Comparison of ENCODE assay signal across 20 cellular contexts in the genomic region with DNA sequence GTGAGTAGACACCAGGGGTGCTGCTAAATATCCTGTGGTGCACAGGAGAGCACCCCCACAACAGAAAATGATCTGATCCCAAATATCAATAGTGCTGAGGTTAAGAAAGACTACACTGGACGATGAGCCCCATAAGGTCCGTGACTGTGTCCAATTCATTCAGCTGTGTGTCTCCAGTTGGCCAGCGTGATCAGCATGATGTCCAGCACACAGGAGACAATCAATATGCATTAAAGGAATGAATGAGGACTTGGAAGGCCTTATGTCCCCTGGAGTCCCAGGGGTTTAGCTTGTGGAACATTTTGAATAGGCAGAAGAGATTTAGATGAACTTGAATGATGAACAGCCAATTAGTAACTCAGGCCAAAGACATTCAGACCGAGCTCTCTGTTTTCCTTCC. TPM values are rescaled to one million over a fixed set of nuclear protein-coding genes. Genes with fewer than 3 reads are reported as not detected.
DNase-seq lines count a peak whose midpoint lies in the region; ATAC-seq, FAIRE-seq and TF ChIP-seq lines count a peak whose summit lies in the region.
"Had no signal": no experiment of that assay in that cellular context is flagged by ENCODE, and none has a peak within 500 bp of the region (broad histone marks: within the 10 kb centered on the region; RNA-seq: fewer than 3 reads in every experiment).

No MANE protein-coding gene starts in this region.

- CTCF ChIA-PET in CD4-positive, alpha-beta T cell (lab: Charles Lee) = no interaction called here
- CTCF ChIA-PET in naive thymus-derived CD4-positive, alpha-beta T cell (lab: Charles Lee) = interaction anchor here (0.8 to 1.1 kb wide), 3 partner anchors 60 to 82 kb away, joined by 3 read pairs; no protein-coding TSS in a partner anchor

- ATAC-seq in CD4-positive, alpha-beta T cell (ENCODE audit: poor library complexity) = no peak
- ATAC-seq in naive thymus-derived CD4-positive, alpha-beta T cell = no peak
- no peak for ATAC-seq in esophagus mucosa

- DNase-seq in CD4-positive, alpha-beta T cell = no peak
- DNase-seq in GM12892 (ENCODE audit: insufficient read length) (no peak), HCEC 1CT (no peak), NCI-H748 (lab: John Stamatoyannopoulos, UW; ENCODE audit: unreplicated experiment) (no peak)
- no peak for DNase-seq in activated T-helper 2 cell treated with anti-CD3 and anti-CD28 coated beads, Interferon-gamma antibody, Interleukin-2, Interleukin-4, amounts not matched to agents 10 μg/mL and 5 μg/mL and 100 μg/mL, durations not matched to agents 14 hours and 24 hours and 36 hours (ENCODE audit: low spot score)
- no peak for DNase-seq in naive thymus-derived CD4-positive, alpha-beta T cell
- DNase-seq: activated gamma-delta T cell; DMS79; NCI-H1092; stimulated activated CD4-positive, alpha-beta T cell treated with anti-CD3 and anti-CD28 coated beads, Interleukin-4, amount 100 ng/mL, for 4 hours; stimulated activated CD8-positive, alpha-beta memory T cell treated with anti-CD3 and anti-CD28 coated beads, Interleukin-4, amount 100 ng/mL, for 48 hours; SW 1271; transverse colon had no signal

- H3K4me3 ChIP-seq in naive thymus-derived CD4-positive, alpha-beta T cell (ENCODE audit: low read length) = no peak overlapping the region
- H3K4me3 ChIP-seq: ascending aorta, skin epidermis, transverse colon had no signal

- H3K27ac ChIP-seq in CD4-positive, alpha-beta T cell (ENCODE audit: low read depth, low read length) = no peak overlapping the region
- no peak overlapping the region for H3K27ac ChIP-seq in naive thymus-derived CD4-positive, alpha-beta T cell (ENCODE audit: low read depth, low read length)
- H3K27ac ChIP-seq: ascending aorta, skin epidermis, transverse colon had no signal

- H3K4me3 Mint-ChIP-seq in CD4-positive, alpha-beta T cell = peak overlapping the region; percentile 30
- H3K4me3 Mint-ChIP-seq in activated T-helper 2 cell treated with anti-CD3 and anti-CD28 coated beads, Interferon-gamma antibody, Interleukin-2, Interleukin-4, amounts not matched to agents 10 μg/mL and 5 μg/mL and 100 μg/mL, durations not matched to agents 14 hours and 24 hours and 36 hours (ENCODE audit: low read depth) = no peak overlapping the region
- no peak overlapping the region for H3K4me3 Mint-ChIP-seq in naive thymus-derived CD4-positive, alpha-beta T cell

- peaks cover 37 to 44% of the 10 kb centered on the region in 2 donors for H3K4me1 ChIP-seq in naive thymus-derived CD4-positive, alpha-beta T cell (ENCODE audit: control insufficient read depth in 2 of 2, insufficient read depth in 2 of 2, low read length in 2 of 2)

- H3K27me3 Mint-ChIP-seq in CD4-positive, alpha-beta T cell = no peaks in the 10 kb centered on the region
- no peaks in the 10 kb centered on the region for H3K27me3 Mint-ChIP-seq in activated T-helper 2 cell treated with anti-CD3 and anti-CD28 coated beads, Interferon-gamma antibody, Interleukin-2, Interleukin-4, amounts not matched to agents 10 μg/mL and 5 μg/mL and 100 μg/mL, durations not matched to agents 14 hours and 24 hours and 36 hours (ENCODE audit: low read depth)
- no peaks in the 10 kb centered on the region for H3K27me3 Mint-ChIP-seq in naive thymus-derived CD4-positive, alpha-beta T cell

- peak overlapping the region; percentile 93 for H3K27ac Mint-ChIP-seq in CD4-positive, alpha-beta T cell
- H3K27ac Mint-ChIP-seq in activated T-helper 2 cell treated with anti-CD3 and anti-CD28 coated beads, Interferon-gamma antibody, Interleukin-2, Interleukin-4, amounts not matched to agents 10 μg/mL and 5 μg/mL and 100 μg/mL, durations not matched to agents 14 hours and 24 hours and 36 hours = peak overlapping the region; percentile 56
- H3K27ac Mint-ChIP-seq in naive thymus-derived CD4-positive, alpha-beta T cell = peak overlapping the region in 7 of 9 donors; percentile 2 to 56 (median 38)

- FAIRE-seq in GM12892 (lab: Jason Lieb, UNC) = peak; percentile 30
- FAIRE-seq: colon, frontal cortex, H54 had no signal

- no peak for TF ChIP-seq POLR2A in GM12892 (IDR thresholded peaks at IDR 0.05; ENCODE audit: low read depth, low read length)

- TF ChIP-seq CTCF in CD4-positive, alpha-beta T cell (IDR thresholded peaks at IDR 0.05) = no peak

- no peaks in the 10 kb centered on the region for H3K9me3 ChIP-seq in CD4-positive, alpha-beta T cell (ENCODE audit: control insufficient read depth, low read length)
- H3K9me3 ChIP-seq in naive thymus-derived CD4-positive, alpha-beta T cell (ENCODE audit: control insufficient read depth in 2 of 3, low read length in 3 of 3) = no peaks in the 10 kb centered on the region
- H3K9me3 ChIP-seq: ascending aorta, transverse colon had no signal

- H3K9me3 Mint-ChIP-seq in CD4-positive, alpha-beta T cell = no peaks in the 10 kb centered on the region
- no peaks in the 10 kb centered on the region for H3K9me3 Mint-ChIP-seq in activated T-helper 2 cell treated with anti-CD3 and anti-CD28 coated beads, Interferon-gamma antibody, Interleukin-2, Interleukin-4, amounts not matched to agents 10 μg/mL and 5 μg/mL and 100 μg/mL, durations not matched to agents 14 hours and 24 hours and 36 hours
- peaks cover 0 to 2% (median 0%) of the 10 kb centered on the region in 11 donors for H3K9me3 Mint-ChIP-seq in naive thymus-derived CD4-positive, alpha-beta T cell

- POLR2A ChIA-PET in CD4-positive, alpha-beta T cell (lab: Charles Lee) = no interaction called here
- POLR2A ChIA-PET in naive thymus-derived CD4-positive, alpha-beta T cell (lab: Charles Lee) = interaction anchor here (1.0 to 1.6 kb wide), 3 partner anchors 10 to 34 kb away, joined by 3 to 7 read pairs (median 3); no protein-coding TSS in a partner anchor

- peaks cover 67% of the 10 kb centered on the region for H3K36me3 Mint-ChIP-seq in CD4-positive, alpha-beta T cell (ENCODE audit: low read depth)
- H3K36me3 Mint-ChIP-seq in activated T-helper 2 cell treated with anti-CD3 and anti-CD28 coated beads, Interferon-gamma antibody, Interleukin-2, Interleukin-4, amounts not matched to agents 10 μg/mL and 5 μg/mL and 100 μg/mL, durations not matched to agents 14 hours and 24 hours and 36 hours (ENCODE audit: low read depth) = peaks cover 87% of the 10 kb centered on the region
- H3K36me3 Mint-ChIP-seq in naive thymus-derived CD4-positive, alpha-beta T cell = peaks cover 3 to 51% (median 14%) of the 10 kb centered on the region in 5 donors

- peaks cover 91% of the 10 kb centered on the region for H3K4me1 Mint-ChIP-seq in CD4-positive, alpha-beta T cell (ENCODE audit: low read depth)
- H3K4me1 Mint-ChIP-seq in activated T-helper 2 cell treated with anti-CD3 and anti-CD28 coated beads, Interferon-gamma antibody, Interleukin-2, Interleukin-4, amounts not matched to agents 10 μg/mL and 5 μg/mL and 100 μg/mL, durations not matched to agents 14 hours and 24 hours and 36 hours (ENCODE audit: low read depth) = peaks cover 70% of the 10 kb centered on the region
- peaks cover 58 to 92% (median 81%) of the 10 kb centered on the region in 7 donors for H3K4me1 Mint-ChIP-seq in naive thymus-derived CD4-positive, alpha-beta T cell

- H3K36me3 ChIP-seq in naive thymus-derived CD4-positive, alpha-beta T cell (ENCODE audit: control insufficient read depth in 2 of 3, insufficient read depth in 3 of 3, low read length in 3 of 3) = peaks cover 0 to 7% (median 4%) of the 10 kb centered on the region in 3 experiments
- H3K36me3 ChIP-seq: ascending aorta, transverse colon had no signal

- H3K27me3 ChIP-seq in CD4-positive, alpha-beta T cell (ENCODE audit: control insufficient read depth, insufficient read depth, low read length) = no peaks in the 10 kb centered on the region
- H3K27me3 ChIP-seq in naive thymus-derived CD4-positive, alpha-beta T cell (ENCODE audit: control insufficient read depth in 2 of 2, insufficient read depth in 2 of 2, low read length in 2 of 2) = no peaks in the 10 kb centered on the region
- H3K27me3 ChIP-seq: ascending aorta had no signal

- intact Hi-C loops in CD4-positive, alpha-beta T cell (cut with DNase I, micrococcal nuclease) = no loop called here
- intact Hi-C loops in activated T-helper 2 cell treated with anti-CD3 and anti-CD28 coated beads, Interferon-gamma antibody, Interleukin-2, Interleukin-4, amounts not matched to agents 10 μg/mL and 5 μg/mL and 100 μg/mL, durations not matched to agents 14 hours and 24 hours and 36 hours (cut with micrococcal nuclease) = no loop called here
- intact Hi-C loops in naive thymus-derived CD4-positive, alpha-beta T cell (cut with micrococcal nuclease) = no loop called here

RNA-seq across cellular contexts. Expression of a gene that starts 6.3 kb away (rescaled TPM):
- total RNA-seq in CD4-positive, alpha-beta T cell = 10 to 100 TPM; 87.6 to 91.1 TPM
- 58.7 TPM for polyA plus RNA-seq in GM12892 (2012; ENCODE audit: missing spikeins)
- total RNA-seq in activated T-helper 2 cell treated with anti-CD3 and anti-CD28 coated beads, Interferon-gamma antibody, Interleukin-2, Interleukin-4, amounts not matched to agents 10 μg/mL and 5 μg/mL and 100 μg/mL, durations not matched to agents 14 hours and 24 hours and 36 hours = 109 and 111 TPM in 2 replicates
- total RNA-seq in naive thymus-derived CD4-positive, alpha-beta T cell = 10 to 100 TPM; 20.8 to 75.4 (median 22.0) TPM
- polyA plus RNA-seq in naive thymus-derived CD4-positive, alpha-beta T cell = 10 to 100 TPM; 11.4 to 19.8 TPM
- total RNA-seq in esophagus mucosa = 2.3 TPM
- polyA plus RNA-seq: BJ had no signal

Comparison
In these comparisons a context has a peak if more than half of its experiments do, and no peak if none do; other contexts are left out.
1. H3K27ac Mint-ChIP-seq: peak in every context shown above with its lines; median percentile 93 in CD4-positive, alpha-beta T cell; 56 in activated T-helper 2 cell treated with anti-CD3 and anti-CD28 coated beads, Interferon-gamma antibody, Interleukin-2, Interleukin-4, amounts not matched to agents 10 μg/mL and 5 μg/mL and 100 μg/mL, durations not matched to agents 14 hours and 24 hours and 36 hours; 38 in naive thymus-derived CD4-positive, alpha-beta T cell.